ENCODE assay signal across 33 cellular contexts in the genomic region with DNA sequence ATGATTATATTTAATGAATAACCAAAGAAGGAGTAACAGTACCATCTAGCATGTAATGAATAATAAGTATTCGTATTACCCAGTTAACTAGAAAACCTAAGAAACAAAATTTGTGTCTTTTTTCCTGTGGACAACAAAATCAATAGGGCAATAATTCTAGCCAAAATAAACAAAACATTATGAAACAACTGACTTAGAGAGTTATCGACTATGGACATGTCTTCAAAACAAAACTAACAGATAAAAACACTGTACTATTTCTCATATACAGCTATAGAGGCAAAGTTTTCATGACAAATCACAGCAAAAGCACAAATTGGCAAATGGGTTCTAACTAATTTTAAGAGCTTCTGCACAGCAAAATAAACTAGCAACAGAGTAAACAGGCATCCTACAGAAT.
"Had no signal": no experiment of that assay in that cellular context is flagged by ENCODE, and none has a peak within 500 bp of the region (broad histone marks: within the 10 kb centered on the region; RNA-seq: fewer than 3 reads in every experiment).

No MANE protein-coding gene starts in this region.

- DNase-seq: activated CD4-positive, alpha-beta memory T cell treated with anti-CD3 and anti-CD28 coated beads, Interleukin-2, amount 10 ng/mL, durations not matched to agents 7 days and 5 days; activated CD4-positive, alpha-beta T cell treated with anti-CD3 and anti-CD28 coated beads for 1 hour; activated CD4-positive, alpha-beta T cell treated with anti-CD3 and anti-CD28 coated beads for 36 hours; activated CD4-positive, alpha-beta T cell treated with anti-CD3 and anti-CD28 coated beads for 48 hours; activated CD4-positive, alpha-beta T cell treated with anti-CD3 and anti-CD28 coated beads, Interleukin-2, amount 10 ng/mL, durations not matched to agents 7 days and 5 days; activated CD4-positive, alpha-beta T cell treated with anti-CD3 and anti-CD28 coated beads, Interleukin-2, amount 50 U/mL, for 48 hours; activated CD4-positive, CD25-positive, alpha-beta regulatory T cell; activated CD8-positive, alpha-beta memory T cell treated with anti-CD3 and anti-CD28 coated beads for 24 hours; activated CD8-positive, alpha-beta memory T cell treated with anti-CD3 and anti-CD28 coated beads, Interleukin-2, amount 10 ng/mL, durations not matched to agents 7 days and 5 days; activated CD8-positive, alpha-beta memory T cell treated with anti-CD3 and anti-CD28 coated beads, Interleukin-2, amount 50 U/mL, for 48 hours; activated CD8-positive, alpha-beta T cell treated with anti-CD3 and anti-CD28 coated beads, Interleukin-2, amount 10 ng/mL, durations not matched to agents 7 days and 5 days; activated effector memory CD4-positive, alpha-beta T cell treated with Interleukin-2 at 50 U/mL for 16 hours; activated gamma-delta T cell; activated naive CD4-positive, alpha-beta T cell treated with anti-CD3 and anti-CD28 coated beads, Interleukin-2, amount 10 ng/mL, durations not matched to agents 7 days and 5 days; activated naive CD4-positive, alpha-beta T cell treated with Interleukin-2 at 50 U/mL for 16 hours; activated naive CD8-positive, alpha-beta T cell treated with anti-CD3 and anti-CD28 coated beads, Interleukin-2, amount 10 ng/mL, durations not matched to agents 7 days and 5 days; activated naive CD8-positive, alpha-beta T cell treated with anti-CD3 and anti-CD28 coated beads, Interleukin-2, amount 50 U/mL, for 24 hours; activated T-cell treated with anti-CD3 and anti-CD28 coated beads, Interleukin-2, amount 50 U/mL, for 24 hours; activated T-cell treated with anti-CD3 and anti-CD28 coated beads, Interleukin-2, amount 50 U/mL, for 48 hours; amygdala; anterior cingulate cortex; caudate nucleus; cerebellar nuclear complex; T-helper 1 cell; T-helper 2 cell; T-helper 9 cell; WERI-Rb-1 had no signal

- ATAC-seq: activated CD4-positive, alpha-beta T cell treated with anti-CD3 and anti-CD28 coated beads for 36 hours; activated CD4-positive, CD25-positive, alpha-beta regulatory T cell treated with anti-CD3 and anti-CD28 coated beads, Interleukin-2, amount 50 U/mL, for 24 hours; activated CD8-positive, alpha-beta memory T cell treated with anti-CD3 and anti-CD28 coated beads, Interleukin-2, amount 10 ng/mL, durations not matched to agents 7 days and 5 days; activated CD8-positive, alpha-beta T cell treated with anti-CD3 and anti-CD28 coated beads, Interleukin-2, amount 10 ng/mL, durations not matched to agents 7 days and 5 days; activated naive CD8-positive, alpha-beta T cell treated with anti-CD3 and anti-CD28 coated beads, Interleukin-2, amount 50 U/mL, for 24 hours; WTC11 had no signal

- H3K36me3 ChIP-seq: ascending aorta, cardiac muscle cell, WERI-Rb-1 had no signal

- FAIRE-seq: bronchial epithelial cell, TTC549 had no signal

- H3K27me3 ChIP-seq: ascending aorta, cardiac muscle cell had no signal

- H3K9me3 ChIP-seq: ascending aorta had no signal

- H3K27ac ChIP-seq: ascending aorta, cardiac muscle cell, WERI-Rb-1 had no signal

- H3K4me1 ChIP-seq: ascending aorta had no signal

- H3K4me3 ChIP-seq: ascending aorta, cardiac muscle cell had no signal
